ENCODE assay signal across 12 cellular contexts in genomic region chr19:35011737-35012682, GRCh38. TPM values are rescaled to one million over a fixed set of nuclear protein-coding genes. Genes with fewer than 3 reads are reported as not detected.
A peak's percentile ranks its signal among the peaks of the same experiment; 100 is the strongest.
DNase-seq lines count a peak whose midpoint lies in the region; ATAC-seq and TF ChIP-seq lines count a peak whose summit lies in the region.
"Had no signal": no experiment of that assay in that cellular context is flagged by ENCODE, and none has a peak within 500 bp of the region (broad histone marks: within the 10 kb centered on the region; RNA-seq: fewer than 3 reads in every experiment).

No MANE protein-coding gene starts in this region.

- H3K27ac Mint-ChIP-seq in CD8-positive, alpha-beta memory T cell, result peak overlapping the region; percentile 86 to 99 (median 97)
- peak overlapping the region; percentile 66 for H3K27ac Mint-ChIP-seq in dendritic cell treated with granulocyte-macrophage colony-stimulating factor and Interleukin-4, amounts not matched to agents 40 ng/mL and 50 ng/mL, for 4 days

- no peaks in the 10 kb centered on the region for H3K9me3 Mint-ChIP-seq in CD8-positive, alpha-beta memory T cell
- no peaks in the 10 kb centered on the region for H3K9me3 Mint-ChIP-seq in dendritic cell treated with granulocyte-macrophage colony-stimulating factor and Interleukin-4, amounts not matched to agents 40 ng/mL and 50 ng/mL, for 4 days

- H3K4me1 Mint-ChIP-seq in CD8-positive, alpha-beta memory T cell, result peaks cover 56 to 71% (median 67%) of the 10 kb centered on the region in 3 donors
- H3K4me1 Mint-ChIP-seq in dendritic cell treated with granulocyte-macrophage colony-stimulating factor and Interleukin-4, amounts not matched to agents 40 ng/mL and 50 ng/mL, for 4 days (ENCODE audit: low read depth), result peaks cover 60% of the 10 kb centered on the region

- TF ChIP-seq CTCF in sigmoid colon (IDR thresholded peaks at IDR 0.05), result no peak

- peaks cover 8 to 69% (median 10%) of the 10 kb centered on the region in 3 donors for H3K36me3 Mint-ChIP-seq in CD8-positive, alpha-beta memory T cell
- peaks cover 88% of the 10 kb centered on the region for H3K36me3 Mint-ChIP-seq in dendritic cell treated with granulocyte-macrophage colony-stimulating factor and Interleukin-4, amounts not matched to agents 40 ng/mL and 50 ng/mL, for 4 days (ENCODE audit: low read depth)

- H3K36me3 ChIP-seq in CD8-positive, alpha-beta memory T cell (ENCODE audit: insufficient read depth, low read length), result peaks cover 43% of the 10 kb centered on the region
- H3K36me3 ChIP-seq in KOPT-K1 (ENCODE audit: insufficient read depth, low read length) (peaks cover 94% of the 10 kb centered on the region), sigmoid colon (peaks cover 13 to 70% (median 36%) of the 10 kb centered on the region in 4 donors)
- H3K36me3 ChIP-seq: colonic mucosa had no signal

- 84 to 88% methylated on average over 18 of the region's 18 CpGs for WGBS in sigmoid colon, 2 donors

- no peaks in the 10 kb centered on the region for H3K9me3 ChIP-seq in CD8-positive, alpha-beta memory T cell (ENCODE audit: low read length)
- H3K9me3 ChIP-seq in KOPT-K1 (ENCODE audit: insufficient read depth, low read length, poor library complexity, severe bottlenecking) (no peaks in the 10 kb centered on the region), sigmoid colon (no peaks in the 10 kb centered on the region)
- H3K9me3 ChIP-seq: colonic mucosa had no signal

- CTCF ChIA-PET in CD8-positive, alpha-beta memory T cell (lab: Charles Lee), result interaction anchor here (1.0 to 6.6 kb wide), 12 partner anchors 13 to 240 kb away, joined by 3 to 122 read pairs (median 6); partner anchors contain the start of gene GRAMD1A

- no peak for TF ChIP-seq EP300 in sigmoid colon (IDR thresholded peaks at IDR 0.05)

- peaks cover 0 to 1% of the 10 kb centered on the region in 2 donors for H3K27me3 Mint-ChIP-seq in CD8-positive, alpha-beta memory T cell
- no peaks in the 10 kb centered on the region for H3K27me3 Mint-ChIP-seq in dendritic cell treated with granulocyte-macrophage colony-stimulating factor and Interleukin-4, amounts not matched to agents 40 ng/mL and 50 ng/mL, for 4 days

- H3K27me3 ChIP-seq in CD8-positive, alpha-beta memory T cell (ENCODE audit: insufficient read depth, low read length, poor library complexity, severe bottlenecking), result no peaks in the 10 kb centered on the region
- no peaks in the 10 kb centered on the region for H3K27me3 ChIP-seq in sigmoid colon
- H3K27me3 ChIP-seq: colonic mucosa had no signal

- POLR2A ChIA-PET in CD8-positive, alpha-beta memory T cell (lab: Charles Lee), result interaction anchor here (0.6 to 4.3 kb wide), 7 partner anchors 11 to 820 kb away, joined by 3 to 48 read pairs (median 3); partner anchors contain the start of gene GRAMD1A

- TF ChIP-seq POLR2A in sigmoid colon (IDR thresholded peaks at IDR 0.05), result no peak

- ATAC-seq in HG03378 (IDR thresholded peaks at IDR 0.05; ENCODE audit: unreplicated experiment) (no peak), GM19452 (IDR thresholded peaks at IDR 0.05; ENCODE audit: unreplicated experiment) (no peak)

- peak overlapping the region; percentile 61 for H3K27ac ChIP-seq in CD8-positive, alpha-beta memory T cell (ENCODE audit: low read depth, low read length)
- H3K27ac ChIP-seq in KOPT-K1 (ENCODE audit: low read depth, low read length, poor library complexity, severe bottlenecking) (peak overlapping the region; percentile 16), sigmoid colon (peak overlapping the region in 2 of 4 donors; percentile 28 to 35)
- H3K27ac ChIP-seq: colonic mucosa, VCaP had no signal

- intact Hi-C loops in dendritic cell treated with granulocyte-macrophage colony-stimulating factor and Interleukin-4, amounts not matched to agents 40 ng/mL and 50 ng/mL, for 4 days (cut with micrococcal nuclease), result no loop called here
- intact Hi-C loops in sigmoid colon (cut with DNase I), result no loop called here

- peak overlapping the region; percentile 74 to 87 (median 81) for H3K4me3 Mint-ChIP-seq in CD8-positive, alpha-beta memory T cell
- H3K4me3 Mint-ChIP-seq in dendritic cell treated with granulocyte-macrophage colony-stimulating factor and Interleukin-4, amounts not matched to agents 40 ng/mL and 50 ng/mL, for 4 days, result no peak overlapping the region

- H3K4me1 ChIP-seq in CD8-positive, alpha-beta memory T cell (ENCODE audit: insufficient read depth, low read length), result peaks cover 59% of the 10 kb centered on the region
- peaks cover 0 to 16% (median 9%) of the 10 kb centered on the region in 4 donors for H3K4me1 ChIP-seq in sigmoid colon
- H3K4me1 ChIP-seq: colonic mucosa had no signal

- DNase-seq in CD8-positive, alpha-beta memory T cell, result peak in 3 of 5 donors; percentile 20 to 69 (median 63)
- DNase-seq in sigmoid colon (peak; percentile 59), DMS153 (lab: John Stamatoyannopoulos, UW) (no peak)
- DNase-seq: DMS 273 treated with DMSO at 0.1 percent for 48 hours, NCI-H2081 had no signal

- peak overlapping the region; percentile 5 for H3K4me3 ChIP-seq in CD8-positive, alpha-beta memory T cell (ENCODE audit: low read length)
- H3K4me3 ChIP-seq in sigmoid colon, result no peak overlapping the region
- H3K4me3 ChIP-seq: colonic mucosa had no signal

RNA-seq across cellular contexts. Expression of gene GRAMD1A, which starts 11.9 kb away (rescaled TPM):
- total RNA-seq in CD8-positive, alpha-beta memory T cell, result 100 to 1,000 TPM; 205 to 218 TPM
- polyA plus RNA-seq in CD8-positive, alpha-beta memory T cell, result 51.4 TPM
- 10 to 100 TPM; 27.1 to 58.9 (median 43.0) TPM for total RNA-seq in sigmoid colon
- 10 to 100 TPM in 2 of 3 donors, 1 to 10 TPM in 1; 5.1 to 41.1 (median 12.0) TPM for polyA plus RNA-seq in sigmoid colon

RNA-seq across cellular contexts. Expression of gene SCN1B, which starts 18.3 kb away (rescaled TPM):
- 1 to 10 TPM; 1.1 to 1.9 TPM for total RNA-seq in CD8-positive, alpha-beta memory T cell
- polyA plus RNA-seq in CD8-positive, alpha-beta memory T cell, result 1.3 TPM
- 10 to 100 TPM in 1 of 4 donors, 1 to 10 TPM in 3; 3.0 to 10.0 (median 6.6) TPM for total RNA-seq in sigmoid colon
- 1 to 10 TPM; 4.5 to 9.6 (median 4.9) TPM for polyA plus RNA-seq in sigmoid colon

RNA-seq across cellular contexts. Expression of gene HPN, which starts 29.5 kb away (rescaled TPM):
- total RNA-seq in CD8-positive, alpha-beta memory T cell, result not detected
- 0.53 TPM for polyA plus RNA-seq in CD8-positive, alpha-beta memory T cell
- total RNA-seq in sigmoid colon, result under 1 TPM in 3 of 4 donors, not detected in 1; 0.36 to 0.95 (median 0.66) TPM
- polyA plus RNA-seq in sigmoid colon, result 1 to 10 TPM in 1 of 3 donors, under 1 TPM in 1, not detected in 1; 0.61 to 1.8 TPM
- total RNA-seq: M059J had no signal

RNA-seq across cellular contexts. Expression of gene ZNF792, which starts 48.0 kb away (rescaled TPM):
- total RNA-seq in CD8-positive, alpha-beta memory T cell, result 1 to 10 TPM; 7.4 to 7.5 TPM
- 15.4 TPM for polyA plus RNA-seq in CD8-positive, alpha-beta memory T cell
- total RNA-seq in sigmoid colon, result 1 to 10 TPM; 3.1 to 6.4 (median 4.2) TPM
- 1 to 10 TPM; 1.4 to 3.0 (median 1.8) TPM for polyA plus RNA-seq in sigmoid colon
